Comparison of ENCODE assay signal across 24 cellular contexts in genomic region chr5:149044453-149045117, GRCh38. TPM values are rescaled to one million over a fixed set of nuclear protein-coding genes. Genes with fewer than 3 reads are reported as not detected.
"Had no signal": no experiment of that assay in that cellular context is flagged by ENCODE, and none has a peak within 500 bp of the region (broad histone marks: within the 10 kb centered on the region; RNA-seq: fewer than 3 reads in every experiment).

No MANE protein-coding gene starts in this region.

- H3K79me2 ChIP-seq: hepatocyte, parathyroid adenoma had no signal

- H3K4me1 ChIP-seq: ascending aorta, colonic mucosa, parathyroid adenoma had no signal

- H3K27me3 ChIP-seq: ascending aorta, colonic mucosa, hepatocyte, right lobe of liver, testis had no signal

- H3K27ac ChIP-seq: ascending aorta, colonic mucosa, hepatocyte, left ventricle myocardium inferior, parathyroid adenoma, right lobe of liver, skin epidermis, testis had no signal

- H3K9me3 ChIP-seq: ascending aorta, colonic mucosa, left ventricle myocardium inferior, right lobe of liver, testis had no signal

- ATAC-seq: activated CD8-positive, alpha-beta T cell treated with anti-CD3 and anti-CD28 coated beads, Interleukin-2, amount 10 ng/mL, durations not matched to agents 7 days and 5 days; activated naive CD4-positive, alpha-beta T cell treated with anti-CD3 and anti-CD28 coated beads, Interleukin-2, amount 50 U/mL, for 72 hours; activated T-helper 17 cell treated with anti-CD3 and anti-CD28 coated beads, Interleukin-2, amount 50 U/mL, for 72 hours; right lobe of liver; stimulated activated naive CD8-positive, alpha-beta T cell treated with anti-CD3 and anti-CD28 coated beads, Interleukin-15, amount 100 ng/mL, for 72 hours had no signal

- H3K9ac ChIP-seq: parathyroid adenoma had no signal

- FAIRE-seq: endometrium, frontal cortex, TTC549 had no signal

- DNase-seq: activated CD4-positive, alpha-beta T cell treated with anti-CD3 and anti-CD28 coated beads for 1 hour; activated CD4-positive, alpha-beta T cell treated with anti-CD3 and anti-CD28 coated beads, Interleukin-2, amount 50 U/mL, for 1 hour; activated CD8-positive, alpha-beta T cell treated with anti-CD3 and anti-CD28 coated beads, Interleukin-2, amount 10 ng/mL, durations not matched to agents 7 days and 5 days; colonic mucosa; effector CD4-positive, alpha-beta T cell; glutamatergic neuron; immature natural killer cell; left ventricle myocardium inferior; nephron progenitor cell; nucleus accumbens; right lobe of liver; stimulated activated CD4-positive, alpha-beta T cell treated with anti-CD3 and anti-CD28 coated beads, Interleukin-1b, Interleukin-23, amount 100 ng/mL, for 48 hours; stimulated activated naive CD8-positive, alpha-beta T cell treated with anti-CD3 and anti-CD28 coated beads, Interleukin-15, amount 100 ng/mL, for 72 hours; T-helper 1 cell; testis had no signal

- H3K4me3 ChIP-seq: ascending aorta, colonic mucosa, hepatocyte, left ventricle myocardium inferior, right lobe of liver, skin epidermis, testis had no signal

- H3K36me3 ChIP-seq: ascending aorta, colonic mucosa, right lobe of liver had no signal

- H3K4me2 ChIP-seq: hepatocyte had no signal

- H2AFZ ChIP-seq: hepatocyte, parathyroid adenoma had no signal

RNA-seq across cellular contexts. Expression of gene SH3TC2, which starts 18.3 kb away (rescaled TPM):
- total RNA-seq: activated CD8-positive, alpha-beta T cell treated with anti-CD3 and anti-CD28 coated beads, Interleukin-2, amount 10 ng/mL, durations not matched to agents 7 days and 5 days; activated naive CD4-positive, alpha-beta T cell treated with anti-CD3 and anti-CD28 coated beads, Interleukin-2, amount 50 U/mL, for 72 hours; activated T-helper 17 cell treated with anti-CD3 and anti-CD28 coated beads, Interleukin-2, amount 50 U/mL, for 72 hours had no signal
